1 cellular context compared by ENCODE assay signal in genomic region chr5:126516133-126516532, GRCh38.
TF ChIP-seq lines count a peak whose summit lies in the region.

No MANE protein-coding gene starts in this region.

TF ChIP-seq in HEK293, 187 proteins besides CTCF, POLR2A, EP300 and RAD21 (continued from another document and continues in another):
- TF ChIP-seq, protein P1, sequence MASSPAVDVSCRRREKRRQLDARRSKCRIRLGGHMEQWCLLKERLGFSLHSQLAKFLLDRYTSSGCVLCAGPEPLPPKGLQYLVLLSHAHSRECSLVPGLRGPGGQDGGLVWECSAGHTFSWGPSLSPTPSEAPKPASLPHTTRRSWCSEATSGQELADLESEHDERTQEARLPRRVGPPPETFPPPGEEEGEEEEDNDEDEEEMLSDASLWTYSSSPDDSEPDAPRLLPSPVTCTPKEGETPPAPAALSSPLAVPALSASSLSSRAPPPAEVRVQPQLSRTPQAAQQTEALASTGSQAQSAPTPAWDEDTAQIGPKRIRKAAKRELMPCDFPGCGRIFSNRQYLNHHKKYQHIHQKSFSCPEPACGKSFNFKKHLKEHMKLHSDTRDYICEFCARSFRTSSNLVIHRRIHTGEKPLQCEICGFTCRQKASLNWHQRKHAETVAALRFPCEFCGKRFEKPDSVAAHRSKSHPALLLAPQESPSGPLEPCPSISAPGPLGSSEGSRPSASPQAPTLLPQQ (tag by site-specific recombination; IDR thresholded peaks at IDR 0.05), result 0 out of 2 replicates have a peak, but pooled peaks have one; percentile 14
- TF ChIP-seq ZNF394 (tag by site-specific recombination; IDR thresholded peaks at IDR 0.05; ENCODE audit: borderline replicate concordance) (no peak), HOXA7 (CRISPR knock-in tag; IDR thresholded peaks at IDR 0.05; ENCODE audit: borderline replicate concordance) (no peak), ZNF2 (tag by site-specific recombination; IDR thresholded peaks at IDR 0.05) (no peak), ZNF362 (tag by site-specific recombination; IDR thresholded peaks at IDR 0.05) (0 out of 2 replicates have a peak, but pooled peaks have one; percentile 25), ZBTB8A (tag by site-specific recombination; IDR thresholded peaks at IDR 0.05) (no peak), ZNF398 (tag by site-specific recombination; IDR thresholded peaks at IDR 0.05) (no peak), ZNF174 (tag by site-specific recombination; IDR thresholded peaks at IDR 0.05) (no peak), ZBTB20 (tag by site-specific recombination; IDR thresholded peaks at IDR 0.05) (peak; percentile 82), ZNF791 (tag by site-specific recombination; IDR thresholded peaks at IDR 0.05) (no peak), GLIS1 (tag by site-specific recombination; IDR thresholded peaks at IDR 0.05) (no peak), ZNF10 (tag by site-specific recombination; IDR thresholded peaks at IDR 0.05) (no peak), KLF7 (tag by site-specific recombination; IDR thresholded peaks at IDR 0.05; ENCODE audit: borderline replicate concordance) (no peak), ZNF366 (tag by site-specific recombination; conservative IDR thresholded peaks at IDR 0.05) (no peak), HOXD13 (CRISPR knock-in tag; IDR thresholded peaks at IDR 0.05; ENCODE audit: borderline replicate concordance) (no peak), ZNF221 (tag by site-specific recombination; IDR thresholded peaks at IDR 0.05; ENCODE audit: borderline replicate concordance) (no peak), YY1 (tag by site-specific recombination; IDR thresholded peaks at IDR 0.05) (no peak), ZNF202 (tag by site-specific recombination; IDR thresholded peaks at IDR 0.05; ENCODE audit: borderline replicate concordance) (no peak), ZNF211 (tag by site-specific recombination; IDR thresholded peaks at IDR 0.05; ENCODE audit: low read depth) (no peak), ZBTB7A (tag by site-specific recombination; IDR thresholded peaks at IDR 0.05; ENCODE audit: low read depth) (no peak), PRDM10 (tag by site-specific recombination; IDR thresholded peaks at IDR 0.05) (no peak), ZBTB10 (tag by site-specific recombination; IDR thresholded peaks at IDR 0.05) (no peak), ZNF335 (tag by site-specific recombination; conservative IDR thresholded peaks at IDR 0.05) (no peak), ZNF585B (tag by site-specific recombination; IDR thresholded peaks at IDR 0.05) (no peak), ZFHX2 (tag by site-specific recombination; conservative IDR thresholded peaks at IDR 0.05) (no peak), ZNF239 (tag by site-specific recombination; IDR thresholded peaks at IDR 0.05) (no peak), ZFP41 (tag by site-specific recombination; IDR thresholded peaks at IDR 0.05; ENCODE audit: borderline replicate concordance) (no peak), ZNF621 (tag by site-specific recombination; IDR thresholded peaks at IDR 0.05) (no peak), TSHZ1 (tag by site-specific recombination; IDR thresholded peaks at IDR 0.05; ENCODE audit: borderline replicate concordance) (no peak; the same call in 1 of the 2 replicates), GLI4 (tag by site-specific recombination; IDR thresholded peaks at IDR 0.05) (no peak), ZFP69B (tag by site-specific recombination; IDR thresholded peaks at IDR 0.05) (no peak), ZNF138 (tag by site-specific recombination; IDR thresholded peaks at IDR 0.05; ENCODE audit: borderline replicate concordance) (no peak), IKZF3 (tag by site-specific recombination; IDR thresholded peaks at IDR 0.05) (peak; percentile 46; the same call in 1 of the 2 replicates), ZNF112 (tag by site-specific recombination; IDR thresholded peaks at IDR 0.05) (no peak), ZNF473 (tag by site-specific recombination; IDR thresholded peaks at IDR 0.05) (no peak), SETDB1 (IDR thresholded peaks at IDR 0.05; ENCODE audit: insufficient read length, low read length) (no peak), ZNF768 (tag by site-specific recombination; IDR thresholded peaks at IDR 0.05) (no peak), ZNF133 (tag by site-specific recombination; IDR thresholded peaks at IDR 0.05) (no peak), ZNF777 (tag by site-specific recombination; IDR thresholded peaks at IDR 0.05; ENCODE audit: borderline replicate concordance) (no peak), ZNF23 (tag by site-specific recombination; IDR thresholded peaks at IDR 0.05; ENCODE audit: borderline replicate concordance) (no peak)
- TF ChIP-seq, protein P2, sequence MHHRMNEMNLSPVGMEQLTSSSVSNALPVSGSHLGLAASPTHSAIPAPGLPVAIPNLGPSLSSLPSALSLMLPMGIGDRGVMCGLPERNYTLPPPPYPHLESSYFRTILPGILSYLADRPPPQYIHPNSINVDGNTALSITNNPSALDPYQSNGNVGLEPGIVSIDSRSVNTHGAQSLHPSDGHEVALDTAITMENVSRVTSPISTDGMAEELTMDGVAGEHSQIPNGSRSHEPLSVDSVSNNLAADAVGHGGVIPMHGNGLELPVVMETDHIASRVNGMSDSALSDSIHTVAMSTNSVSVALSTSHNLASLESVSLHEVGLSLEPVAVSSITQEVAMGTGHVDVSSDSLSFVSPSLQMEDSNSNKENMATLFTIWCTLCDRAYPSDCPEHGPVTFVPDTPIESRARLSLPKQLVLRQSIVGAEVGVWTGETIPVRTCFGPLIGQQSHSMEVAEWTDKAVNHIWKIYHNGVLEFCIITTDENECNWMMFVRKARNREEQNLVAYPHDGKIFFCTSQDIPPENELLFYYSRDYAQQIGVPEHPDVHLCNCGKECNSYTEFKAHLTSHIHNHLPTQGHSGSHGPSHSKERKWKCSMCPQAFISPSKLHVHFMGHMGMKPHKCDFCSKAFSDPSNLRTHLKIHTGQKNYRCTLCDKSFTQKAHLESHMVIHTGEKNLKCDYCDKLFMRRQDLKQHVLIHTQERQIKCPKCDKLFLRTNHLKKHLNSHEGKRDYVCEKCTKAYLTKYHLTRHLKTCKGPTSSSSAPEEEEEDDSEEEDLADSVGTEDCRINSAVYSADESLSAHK (tag by site-specific recombination; IDR thresholded peaks at IDR 0.05), result no peak
- TF ChIP-seq, protein P3, sequence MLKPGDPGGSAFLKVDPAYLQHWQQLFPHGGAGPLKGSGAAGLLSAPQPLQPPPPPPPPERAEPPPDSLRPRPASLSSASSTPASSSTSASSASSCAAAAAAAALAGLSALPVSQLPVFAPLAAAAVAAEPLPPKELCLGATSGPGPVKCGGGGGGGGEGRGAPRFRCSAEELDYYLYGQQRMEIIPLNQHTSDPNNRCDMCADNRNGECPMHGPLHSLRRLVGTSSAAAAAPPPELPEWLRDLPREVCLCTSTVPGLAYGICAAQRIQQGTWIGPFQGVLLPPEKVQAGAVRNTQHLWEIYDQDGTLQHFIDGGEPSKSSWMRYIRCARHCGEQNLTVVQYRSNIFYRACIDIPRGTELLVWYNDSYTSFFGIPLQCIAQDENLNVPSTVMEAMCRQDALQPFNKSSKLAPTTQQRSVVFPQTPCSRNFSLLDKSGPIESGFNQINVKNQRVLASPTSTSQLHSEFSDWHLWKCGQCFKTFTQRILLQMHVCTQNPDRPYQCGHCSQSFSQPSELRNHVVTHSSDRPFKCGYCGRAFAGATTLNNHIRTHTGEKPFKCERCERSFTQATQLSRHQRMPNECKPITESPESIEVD (tag by site-specific recombination; IDR thresholded peaks at IDR 0.05), result peak; percentile 87
- TF ChIP-seq, protein P4, sequence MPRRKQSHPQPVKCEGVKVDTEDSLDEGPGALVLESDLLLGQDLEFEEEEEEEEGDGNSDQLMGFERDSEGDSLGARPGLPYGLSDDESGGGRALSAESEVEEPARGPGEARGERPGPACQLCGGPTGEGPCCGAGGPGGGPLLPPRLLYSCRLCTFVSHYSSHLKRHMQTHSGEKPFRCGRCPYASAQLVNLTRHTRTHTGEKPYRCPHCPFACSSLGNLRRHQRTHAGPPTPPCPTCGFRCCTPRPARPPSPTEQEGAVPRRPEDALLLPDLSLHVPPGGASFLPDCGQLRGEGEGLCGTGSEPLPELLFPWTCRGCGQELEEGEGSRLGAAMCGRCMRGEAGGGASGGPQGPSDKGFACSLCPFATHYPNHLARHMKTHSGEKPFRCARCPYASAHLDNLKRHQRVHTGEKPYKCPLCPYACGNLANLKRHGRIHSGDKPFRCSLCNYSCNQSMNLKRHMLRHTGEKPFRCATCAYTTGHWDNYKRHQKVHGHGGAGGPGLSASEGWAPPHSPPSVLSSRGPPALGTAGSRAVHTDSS (tag by site-specific recombination; IDR thresholded peaks at IDR 0.05), result no peak
